Comparison of ENCODE assay signal across 9 cellular contexts in the genomic region with DNA sequence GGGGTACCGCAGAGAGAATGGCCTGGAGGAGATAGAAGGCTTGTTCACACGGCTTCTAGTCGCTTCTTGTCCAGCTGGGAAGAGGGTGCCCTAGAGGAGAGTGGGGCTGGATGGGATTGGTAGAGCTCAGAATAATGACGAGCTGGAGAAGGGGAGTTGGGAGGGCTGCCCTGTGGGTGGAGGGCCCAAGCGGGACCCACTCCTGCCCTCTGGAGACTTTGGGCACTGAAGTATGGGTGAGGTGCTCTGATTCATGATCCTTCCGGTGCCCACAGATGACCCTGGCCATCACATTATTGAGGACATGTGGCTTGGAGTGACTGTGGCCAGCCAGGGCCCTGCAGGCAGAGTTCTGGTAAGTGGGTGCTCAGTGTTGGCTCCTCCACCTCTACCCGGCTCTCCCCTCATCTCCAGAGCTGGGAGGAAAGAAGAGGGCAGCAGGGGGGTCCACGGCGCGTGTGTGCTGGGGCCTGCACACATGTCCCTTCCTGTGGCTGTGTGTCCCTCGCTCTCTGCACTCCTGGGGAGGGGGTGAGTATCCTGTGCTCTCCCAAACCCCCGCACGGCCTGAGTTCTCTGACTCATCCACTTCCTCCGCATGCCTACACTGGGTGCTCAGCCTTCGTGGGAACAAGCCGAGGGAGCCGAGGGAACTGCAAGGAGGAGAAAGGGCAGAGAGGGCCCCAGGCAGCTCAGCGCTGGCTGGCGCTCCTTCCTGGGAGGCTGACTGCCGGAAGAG. TPM values are rescaled to one million over a fixed set of nuclear protein-coding genes. Genes with fewer than 3 reads are reported as not detected.
A peak's percentile ranks its signal among the peaks of the same experiment; 100 is the strongest.
DNase-seq lines count a peak whose midpoint lies in the region; ATAC-seq and TF ChIP-seq lines count a peak whose summit lies in the region.
"Had no signal": no experiment of that assay in that cellular context is flagged by ENCODE, and none has a peak within 500 bp of the region (broad histone marks: within the 10 kb centered on the region; RNA-seq: fewer than 3 reads in every experiment).

No MANE protein-coding gene starts in this region.

- no peak for TF ChIP-seq CTCF in fibroblast of pulmonary artery (IDR thresholded peaks at IDR 0.05; ENCODE audit: low read length, missing control alignments)

- no peaks in the 10 kb centered on the region for H3K27me3 Mint-ChIP-seq in activated CD4-positive, alpha-beta T cell treated with anti-CD3 and anti-CD28 coated beads, Interleukin-2, amount 10 ng/mL, durations not matched to agents 24 days and 14 days

- H3K4me3 Mint-ChIP-seq in activated CD4-positive, alpha-beta T cell treated with anti-CD3 and anti-CD28 coated beads, Interleukin-2, amount 10 ng/mL, durations not matched to agents 24 days and 14 days: no peak overlapping the region

- ATAC-seq in HG02678 (IDR thresholded peaks at IDR 0.05; ENCODE audit: unreplicated experiment): no peak

- no peaks in the 10 kb centered on the region for H3K9me3 Mint-ChIP-seq in activated CD4-positive, alpha-beta T cell treated with anti-CD3 and anti-CD28 coated beads, Interleukin-2, amount 10 ng/mL, durations not matched to agents 24 days and 14 days

- intact Hi-C loops in posterior cingulate gyrus (cut with DNase I): no loop called here
- intact Hi-C loops in activated CD4-positive, alpha-beta T cell treated with anti-CD3 and anti-CD28 coated beads, Interleukin-2, amount 10 ng/mL, durations not matched to agents 24 days and 14 days (cut with micrococcal nuclease): no loop called here

- H3K4me3 ChIP-seq in fibroblast of pulmonary artery (replicated peaks; ENCODE audit: low read depth, low read length): no peak overlapping the region

- in situ Hi-C loops in SK-MEL-5 (cut with HindIII; ENCODE audit: low pct_unique_long_range_greater_than_20kb, low sequenced_read_pairs): no loop called here

- peak; percentile 81 for DNase-seq in CD1c-positive myeloid dendritic cell (ENCODE audit: extremely low spot score)
- DNase-seq in SK-MEL-5 (ENCODE audit: low read depth, low spot score): peak; percentile 89
- peak; percentile 95 for DNase-seq in fibroblast of pulmonary artery (ENCODE audit: low read depth)
- peak in 8 of 10 donors; percentile 28 to 93 (median 68) for DNase-seq in posterior cingulate gyrus
- no peak for DNase-seq in NCI-H2196 (lab: John Stamatoyannopoulos, UW; ENCODE audit: unreplicated experiment)
- DNase-seq in activated CD4-positive, alpha-beta T cell treated with anti-CD3 and anti-CD28 coated beads, Interleukin-2, amount 10 ng/mL, durations not matched to agents 24 days and 14 days: no peak
- no peak for DNase-seq in activated CD8-positive, alpha-beta memory T cell treated with anti-CD3 and anti-CD28 coated beads, Interleukin-2, amount 50 U/mL, for 48 hours
- DNase-seq: NCI-H1048 had no signal

- H3K36me3 Mint-ChIP-seq in activated CD4-positive, alpha-beta T cell treated with anti-CD3 and anti-CD28 coated beads, Interleukin-2, amount 10 ng/mL, durations not matched to agents 24 days and 14 days (ENCODE audit: low read depth): no peaks in the 10 kb centered on the region

- H3K27ac Mint-ChIP-seq in activated CD4-positive, alpha-beta T cell treated with anti-CD3 and anti-CD28 coated beads, Interleukin-2, amount 10 ng/mL, durations not matched to agents 24 days and 14 days: no peak overlapping the region

- peaks cover 2% of the 10 kb centered on the region for H3K4me1 Mint-ChIP-seq in activated CD4-positive, alpha-beta T cell treated with anti-CD3 and anti-CD28 coated beads, Interleukin-2, amount 10 ng/mL, durations not matched to agents 24 days and 14 days

RNA-seq across cellular contexts. Expression of a gene that starts 8.5 kb away (rescaled TPM):
- total RNA-seq in SK-MEL-5 (2014; rRNA removed; shearing (Covaris generic)): 25.1 and 29.1 TPM in 2 replicates
- 53.9 and 57.1 TPM in 2 replicates for polyA plus RNA-seq in SK-MEL-5 (2015; cell fraction: cytosol; rRNA removed)
- polyA plus RNA-seq in SK-MEL-5 (2015; cell fraction: nucleus; rRNA removed): 34.1 and 38.5 TPM in 2 replicates
- total RNA-seq in activated CD4-positive, alpha-beta T cell treated with anti-CD3 and anti-CD28 coated beads, Interleukin-2, amount 10 ng/mL, durations not matched to agents 24 days and 14 days: 14.5 and 15.0 TPM in 2 replicates

RNA-seq across cellular contexts. Expression of a gene that starts 30.7 kb away (rescaled TPM):
- total RNA-seq in SK-MEL-5 (2014; rRNA removed; shearing (Covaris generic)): 9.5 TPM in 2 replicates
- polyA plus RNA-seq in SK-MEL-5 (2015; cell fraction: cytosol; rRNA removed): 14.4 and 14.6 TPM in 2 replicates
- polyA plus RNA-seq in SK-MEL-5 (2015; cell fraction: nucleus; rRNA removed): 16.1 and 34.6 TPM in 2 replicates
- 10.9 and 11.8 TPM in 2 replicates for total RNA-seq in activated CD4-positive, alpha-beta T cell treated with anti-CD3 and anti-CD28 coated beads, Interleukin-2, amount 10 ng/mL, durations not matched to agents 24 days and 14 days

Comparison
In these comparisons a context has a peak if more than half of its experiments do, and no peak if none do; other contexts are left out.
1. DNase-seq: peak in CD1c-positive myeloid dendritic cell (single experiment), SK-MEL-5 (single experiment), fibroblast of pulmonary artery (single experiment) and posterior cingulate gyrus (8 of 10); none in NCI-H2196 (single experiment), activated CD4-positive, alpha-beta T cell treated with anti-CD3 and anti-CD28 coated beads, Interleukin-2, amount 10 ng/mL, durations not matched to agents 24 days and 14 days (single experiment) and activated CD8-positive, alpha-beta memory T cell treated with anti-CD3 and anti-CD28 coated beads, Interleukin-2, amount 50 U/mL, for 48 hours (single experiment).